In genomic region chr9:136264046-136264802, GRCh38 we compare ENCODE assay signal across 2 cellular contexts.
TF ChIP-seq lines count a peak whose summit lies in the region.

No MANE protein-coding gene starts in this region.

TF ChIP-seq in A549, 52 proteins besides CTCF, POLR2A, EP300 and RAD21:
- TF ChIP-seq ATOH8 (CRISPR knock-in tag; IDR thresholded peaks at IDR 0.05; ENCODE audit: low read depth) = no peak
- no peak for TF ChIP-seq ZSCAN20 (CRISPR knock-in tag; IDR thresholded peaks at IDR 0.05)
- TF ChIP-seq ELK1 (IDR thresholded peaks at IDR 0.05; ENCODE audit: low read depth, low read length) = no peak
- no peak for TF ChIP-seq USF2 (IDR thresholded peaks at IDR 0.05)
- TF ChIP-seq ZNF302 (CRISPR knock-in tag; IDR thresholded peaks at IDR 0.05) = no peak
- no peak for TF ChIP-seq FOSB (CRISPR knock-in tag; IDR thresholded peaks at IDR 0.05)
- TF ChIP-seq EHMT2 (IDR thresholded peaks at IDR 0.05; ENCODE audit: low read depth) = no peak
- no peak for TF ChIP-seq BHLHE40 (IDR thresholded peaks at IDR 0.05; ENCODE audit: low read depth, low read length)
- no peak for TF ChIP-seq HOXB13 (CRISPR knock-in tag; IDR thresholded peaks at IDR 0.05; ENCODE audit: low read depth)
- TF ChIP-seq NPAS2 (CRISPR knock-in tag; IDR thresholded peaks at IDR 0.05; ENCODE audit: borderline replicate concordance) = no peak
- TF ChIP-seq CHD2 (IDR thresholded peaks at IDR 0.05; ENCODE audit: low read length, partially characterized antibody) = no peak
- TF ChIP-seq GATA3 (IDR thresholded peaks at IDR 0.05; ENCODE audit: borderline replicate concordance) = no peak
- no peak for TF ChIP-seq E2F6 (IDR thresholded peaks at IDR 0.05; ENCODE audit: borderline replicate concordance, low read depth)
- TF ChIP-seq KDM1A (IDR thresholded peaks at IDR 0.05; ENCODE audit: low read depth) = no peak
- TF ChIP-seq BCL3 (IDR thresholded peaks at IDR 0.05) = no peak
- TF ChIP-seq JUN (IDR thresholded peaks at IDR 0.05) = no peak

TF ChIP-seq in HCT116, 20 proteins besides CTCF, POLR2A, EP300 and RAD21:
- TF ChIP-seq FOSL1 (IDR thresholded peaks at IDR 0.05; ENCODE audit: low read depth) = no peak
- TF ChIP-seq MAX (IDR thresholded peaks at IDR 0.05) = no peak
- no peak for TF ChIP-seq ZNF274 (IDR thresholded peaks at IDR 0.05; ENCODE audit: low read depth, low read length)
- no peak for TF ChIP-seq CEBPB (IDR thresholded peaks at IDR 0.05; ENCODE audit: low read depth)
- no peak for TF ChIP-seq SRF (IDR thresholded peaks at IDR 0.05; ENCODE audit: low read depth)
